In genomic region chr5:81068063-81068462, GRCh38 we compare ENCODE assay signal across 25 cellular contexts.
A peak's percentile ranks its signal among the peaks of the same experiment; 100 is the strongest.
DNase-seq lines count a peak whose midpoint lies in the region; ATAC-seq, FAIRE-seq and TF ChIP-seq lines count a peak whose summit lies in the region.
"Had no signal": no experiment of that assay in that cellular context is flagged by ENCODE, and none has a peak within 500 bp of the region (broad histone marks: within the 10 kb centered on the region; RNA-seq: fewer than 3 reads in every experiment).

No MANE protein-coding gene starts in this region.

- peaks cover 2% of the 10 kb centered on the region for H3K9me3 Mint-ChIP-seq in activated CD8-positive, alpha-beta T cell treated with anti-CD3 and anti-CD28 coated beads for 36 hours
- H3K9me3 Mint-ChIP-seq: CD8-positive, alpha-beta T cell had no signal

- H3K4me1 Mint-ChIP-seq in activated CD8-positive, alpha-beta T cell treated with anti-CD3 and anti-CD28 coated beads for 36 hours (ENCODE audit: low read depth) = peaks cover 15% of the 10 kb centered on the region

- intact Hi-C loops in left ventricle myocardium inferior (cut with micrococcal nuclease) = no loop called here
- intact Hi-C loops in Right ventricle myocardium inferior (cut with DNase I) = loop anchor here (5.0 kb wide), 1 partner anchor 106 kb away; the partner anchor contains the start of gene RASGRF2
- intact Hi-C loops in endothelial cell of umbilical vein (cut with micrococcal nuclease) = loop anchor here (1.0 kb wide), 2 partner anchors 101 to 108 kb away; partner anchors contain the start of gene RASGRF2
- intact Hi-C loops in activated CD8-positive, alpha-beta T cell treated with anti-CD3 and anti-CD28 coated beads for 36 hours (cut with micrococcal nuclease) = no loop called here

- H3K4me1 ChIP-seq in left ventricle myocardium inferior = no peaks in the 10 kb centered on the region
- peaks cover 8% of the 10 kb centered on the region for H3K4me1 ChIP-seq in endothelial cell of umbilical vein (ENCODE audit: control insufficient read depth, extremely low read depth, insufficient read depth, low read length)
- peaks cover 0 to 6% (median 3%) of the 10 kb centered on the region in 5 donors for H3K4me1 ChIP-seq in subcutaneous abdominal adipose tissue (ENCODE audit: control insufficient read depth in 5 of 5, insufficient read depth in 5 of 5, low read length in 5 of 5)
- H3K4me1 ChIP-seq: A549; BLaER1 treated with 17β-estradiol and CSF1 and Interleukin-3, amounts not matched to agents 10 nM and 100 nM; SJCRH30 had no signal

- no peak for TF ChIP-seq CTCF in left ventricle myocardium inferior (IDR thresholded peaks at IDR 0.05; ENCODE audit: borderline replicate concordance)
- no peak for TF ChIP-seq CTCF in endothelial cell of umbilical vein (IDR thresholded peaks at IDR 0.05; ENCODE audit: extremely low read depth in 1 of 2, insufficient read depth in 1 of 2, low read depth in 1 of 2, low read length in 2 of 2)
- no peak for TF ChIP-seq CTCF in activated CD8-positive, alpha-beta T cell treated with anti-CD3 and anti-CD28 coated beads for 36 hours (IDR thresholded peaks at IDR 0.05)

- H3K79me2 ChIP-seq in endothelial cell of umbilical vein (ENCODE audit: control insufficient read depth, insufficient read depth, low read length) = no peaks in the 10 kb centered on the region

- H3K4me2 ChIP-seq in endothelial cell of umbilical vein (ENCODE audit: insufficient read depth, low read length) = peak overlapping the region; percentile 12
- H3K4me2 ChIP-seq: A549; BLaER1 treated with 17β-estradiol and CSF1 and Interleukin-3, amounts not matched to agents 10 nM and 100 nM; PC-9 had no signal

- no peak for TF ChIP-seq POLR2A in endothelial cell of umbilical vein (IDR thresholded peaks at IDR 0.05; ENCODE audit: low read depth, low read length)

- no peaks in the 10 kb centered on the region for H4K20me1 ChIP-seq in endothelial cell of umbilical vein (replicated peaks; ENCODE audit: control insufficient read depth, extremely low read depth, insufficient read depth, low read length)
- H4K20me1 ChIP-seq: BLaER1 treated with 17β-estradiol and CSF1 and Interleukin-3, amounts not matched to agents 10 nM and 100 nM had no signal

- DNase-seq in left ventricle myocardium inferior (no peak), Right ventricle myocardium inferior (ENCODE audit: missing footprints) (no peak), endothelial cell of umbilical vein (ENCODE audit: low read depth, low spot score) (peak; percentile 59), lung microvascular endothelial cell (ENCODE audit: low read depth in 2 of 2) (peak; percentile 55 to 70), GDM1 (lab: John Stamatoyannopoulos, UW) (no peak)
- no peak for DNase-seq in activated CD8-positive, alpha-beta T cell treated with anti-CD3 and anti-CD28 coated beads for 36 hours
- DNase-seq: Calu3; CD8-positive, alpha-beta T cell; DMS53; EL; KG1; NCI-H1417 treated with DMSO at 0.1 percent for 48 hours; NCI-H2029; NCI-H345; NCI-H524 treated with DMSO at 0.1 percent for 48 hours; PC-9; SJCRH30 had no signal

- no peaks in the 10 kb centered on the region for H3K9me1 ChIP-seq in endothelial cell of umbilical vein (replicated peaks; ENCODE audit: control insufficient read depth, extremely low read depth, insufficient read depth, low read length)

- no peak overlapping the region for H3K9ac ChIP-seq in endothelial cell of umbilical vein (replicated peaks; ENCODE audit: extremely low read depth, insufficient read depth, low read length)
- no peak overlapping the region for H3K9ac ChIP-seq in subcutaneous abdominal adipose tissue (ENCODE audit: low read length in 5 of 5)
- H3K9ac ChIP-seq: BLaER1 treated with 17β-estradiol and CSF1 and Interleukin-3, amounts not matched to agents 10 nM and 100 nM had no signal

- no peak overlapping the region for H3K4me3 Mint-ChIP-seq in activated CD8-positive, alpha-beta T cell treated with anti-CD3 and anti-CD28 coated beads for 36 hours
- H3K4me3 Mint-ChIP-seq: CD8-positive, alpha-beta T cell had no signal

- no TSS peak for BruUV-seq in endothelial cell of umbilical vein (replicated peaks; lab: Mats Ljungman, UMichigan)

- H3K9me3 ChIP-seq in left ventricle myocardium inferior (replicated peaks) (peaks cover 3% of the 10 kb centered on the region), endothelial cell of umbilical vein (replicated peaks; ENCODE audit: control insufficient read depth, insufficient read depth, low read length) (no peaks in the 10 kb centered on the region), subcutaneous abdominal adipose tissue (ENCODE audit: control insufficient read depth in 5 of 5, low read length in 5 of 5) (peaks cover 0 to 4% (median 0%) of the 10 kb centered on the region in 5 donors)
- H3K9me3 ChIP-seq: A549, SJCRH30 had no signal

- peaks cover 37% of the 10 kb centered on the region for H3K36me3 Mint-ChIP-seq in activated CD8-positive, alpha-beta T cell treated with anti-CD3 and anti-CD28 coated beads for 36 hours (ENCODE audit: low read depth)

- H3K27me3 ChIP-seq in left ventricle myocardium inferior (ENCODE audit: low read depth) (no peaks in the 10 kb centered on the region), endothelial cell of umbilical vein (ENCODE audit: control insufficient read depth in 2 of 2, insufficient read depth in 2 of 2, low read length in 2 of 2) (no peaks in the 10 kb centered on the region), subcutaneous abdominal adipose tissue (ENCODE audit: control insufficient read depth in 5 of 5, insufficient read depth in 4 of 5, low read length in 5 of 5) (no peaks in the 10 kb centered on the region)
- H3K27me3 ChIP-seq: BLaER1 treated with 17β-estradiol and CSF1 and Interleukin-3, amounts not matched to agents 10 nM and 100 nM; SJCRH30 had no signal

- H3K27ac Mint-ChIP-seq in activated CD8-positive, alpha-beta T cell treated with anti-CD3 and anti-CD28 coated beads for 36 hours = no peak overlapping the region

- H3K36me3 ChIP-seq in left ventricle myocardium inferior (no peaks in the 10 kb centered on the region), endothelial cell of umbilical vein (ENCODE audit: control insufficient read depth in 2 of 2, extremely low read depth in 1 of 2, insufficient read depth in 2 of 2, low read length in 2 of 2) (no peaks in the 10 kb centered on the region), subcutaneous abdominal adipose tissue (ENCODE audit: control insufficient read depth in 5 of 5, insufficient read depth in 5 of 5, low read length in 5 of 5) (peaks cover 0 to 4% (median 0%) of the 10 kb centered on the region in 5 donors)
- H3K36me3 ChIP-seq: BLaER1 treated with 17β-estradiol and CSF1 and Interleukin-3, amounts not matched to agents 10 nM and 100 nM; SJCRH30 had no signal

- peak overlapping the region; percentile 36 for H2AFZ ChIP-seq in endothelial cell of umbilical vein (ENCODE audit: low read depth, low read length)
- H2AFZ ChIP-seq: PC-9 had no signal

- dilution Hi-C loops in endothelial cell of umbilical vein (cut with MboI; ENCODE audit: extremely low pct_ligation_motif_present, low sequenced_read_pairs) = no loop called here

- H3K27ac ChIP-seq in left ventricle myocardium inferior (replicated peaks) (peak overlapping the region; percentile 59), endothelial cell of umbilical vein (ENCODE audit: insufficient read depth, low read depth, low read length) (peak overlapping the region; percentile 54), subcutaneous abdominal adipose tissue (ENCODE audit: low read depth, low read length) (peak overlapping the region; percentile 76)
- H3K27ac ChIP-seq: A549; BLaER1 treated with 17β-estradiol and CSF1 and Interleukin-3, amounts not matched to agents 10 nM and 100 nM; PC-9; RWPE1; SJCRH30 had no signal

- POLR2A ChIA-PET in endothelial cell of umbilical vein (lab: Charles Lee) = no interaction called here
- POLR2A ChIA-PET in activated CD8-positive, alpha-beta T cell treated with anti-CD3 and anti-CD28 coated beads for 36 hours (lab: Charles Lee) = no interaction called here

- FAIRE-seq in endothelial cell of umbilical vein (lab: Jason Lieb, UNC) = peak; percentile 66
- FAIRE-seq: A549, GM12891, GM19239, H54 had no signal

- ATAC-seq in Right ventricle myocardium inferior (no peak), GM19328 (IDR thresholded peaks at IDR 0.05; ENCODE audit: unreplicated experiment) (no peak)
- ATAC-seq in activated CD8-positive, alpha-beta T cell treated with anti-CD3 and anti-CD28 coated beads for 36 hours = no peak
- ATAC-seq: A549; CD8-positive, alpha-beta T cell had no signal

- H3K27me3 Mint-ChIP-seq in activated CD8-positive, alpha-beta T cell treated with anti-CD3 and anti-CD28 coated beads for 36 hours = no peaks in the 10 kb centered on the region

- CTCF ChIA-PET in endothelial cell of umbilical vein (lab: Charles Lee) = interaction anchor here (0.8 kb wide), 1 partner anchor 15 kb away, joined by 3 read pairs; no protein-coding TSS in a partner anchor
- CTCF ChIA-PET in activated CD8-positive, alpha-beta T cell treated with anti-CD3 and anti-CD28 coated beads for 36 hours (lab: Charles Lee) = no interaction called here

- H3K4me3 ChIP-seq in left ventricle myocardium inferior = no peak overlapping the region
- no peak overlapping the region for H3K4me3 ChIP-seq in endothelial cell of umbilical vein (replicated peaks in 1 of 3; ENCODE audit: insufficient read depth in 1 of 3, low read depth in 1 of 3, low read length in 3 of 3)
- H3K4me3 ChIP-seq in subcutaneous abdominal adipose tissue (ENCODE audit: low read depth in 1 of 5, low read length in 5 of 5) = no peak overlapping the region
- H3K4me3 ChIP-seq: A549; BLaER1 treated with 17β-estradiol and CSF1 and Interleukin-3, amounts not matched to agents 10 nM and 100 nM; PC-9; SJCRH30 had no signal

TF ChIP-seq in endothelial cell of umbilical vein, 7 proteins besides CTCF, POLR2A, EP300 and RAD21:
- TF ChIP-seq GATA2 (IDR thresholded peaks at IDR 0.05; ENCODE audit: insufficient read depth, insufficient read length, low read depth, low read length) = no peak
- no peak for TF ChIP-seq MAX (IDR thresholded peaks at IDR 0.05; ENCODE audit: insufficient read depth, insufficient read length)
- TF ChIP-seq FOS (IDR thresholded peaks at IDR 0.05; ENCODE audit: borderline replicate concordance, insufficient read depth, low read length) = no peak
- TF ChIP-seq JUN (IDR thresholded peaks at IDR 0.05; ENCODE audit: borderline replicate concordance, insufficient read depth, insufficient read length, low read depth) = peak; percentile 74
- TF ChIP-seq MYC (IDR thresholded peaks at IDR 0.05; ENCODE audit: low read depth, low read length) = no peak
- TF ChIP-seq POLR2AphosphoS5 (IDR thresholded peaks at IDR 0.05; ENCODE audit: insufficient read depth, low read depth, low read length) = no peak

Comparison
In these comparisons a context has a peak if more than half of its experiments do, and no peak if none do; other contexts are left out.
1. intact Hi-C loops: an anchor here in Right ventricle myocardium inferior (5.0 kb wide) and endothelial cell of umbilical vein (1.0 kb wide); none called in left ventricle myocardium inferior and activated CD8-positive, alpha-beta T cell treated with anti-CD3 and anti-CD28 coated beads for 36 hours.
2. DNase-seq: peak in endothelial cell of umbilical vein (single experiment) and lung microvascular endothelial cell (2 of 2); none in left ventricle myocardium inferior (single experiment), Right ventricle myocardium inferior (single experiment), activated CD8-positive, alpha-beta T cell treated with anti-CD3 and anti-CD28 coated beads for 36 hours (single experiment) and GDM1 (single experiment).
3. Peak in every context shown above with its lines, with median percentiles within 50 percentile points of each other: H3K27ac ChIP-seq.